ENCODE assay signal across 13 cellular contexts in the genomic region with DNA sequence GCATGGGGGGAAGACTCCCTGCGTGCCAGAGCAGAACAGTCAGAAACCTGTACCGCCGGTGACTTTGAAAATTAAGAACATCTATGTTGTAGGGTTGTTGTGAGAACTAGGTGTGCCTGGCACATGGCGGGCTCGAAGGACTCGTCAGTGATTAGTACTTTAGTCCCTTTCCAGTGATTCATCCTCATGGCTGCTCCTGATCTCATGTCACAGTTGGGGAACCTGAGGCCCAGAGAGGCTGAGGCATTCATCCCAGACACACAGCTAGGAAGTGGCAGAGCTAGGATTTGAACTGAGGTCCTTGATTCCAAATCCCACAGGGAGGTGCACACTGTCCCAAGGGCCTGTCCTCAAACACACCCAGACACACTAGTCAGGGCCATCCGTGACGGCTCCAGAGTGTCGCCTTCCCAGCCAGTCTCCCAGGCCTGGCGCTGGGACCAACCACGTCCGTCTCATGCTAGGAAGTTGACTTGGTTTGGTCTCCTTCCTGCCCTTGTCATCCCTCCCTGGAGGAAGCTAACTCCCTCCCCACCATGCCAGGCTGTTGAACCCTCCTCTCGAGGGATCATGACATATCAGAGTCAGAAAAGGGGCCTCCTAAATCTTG. TPM values are rescaled to one million over a fixed set of nuclear protein-coding genes. Genes with fewer than 3 reads are reported as not detected.
DNase-seq lines count a peak whose midpoint lies in the region; ATAC-seq and TF ChIP-seq lines count a peak whose summit lies in the region.
"Had no signal": no experiment of that assay in that cellular context is flagged by ENCODE, and none has a peak within 500 bp of the region (broad histone marks: within the 10 kb centered on the region; RNA-seq: fewer than 3 reads in every experiment).

No MANE protein-coding gene starts in this region.

- H3K4me2 ChIP-seq in hepatocyte: peak overlapping the region; percentile 64

- H3K9me3 ChIP-seq in heart left ventricle (peaks cover 0 to 2% (median under 1%) of the 10 kb centered on the region in 12 donors), hepatocyte (ENCODE audit: low read depth) (no peaks in the 10 kb centered on the region), aorta (ENCODE audit: control insufficient read depth, low read length) (no peaks in the 10 kb centered on the region)

- intact Hi-C loops in heart left ventricle (cut with DNase I): loop anchor here in 4 of 10 donors (5.0 kb wide), 2 partner anchors 53 to 58 kb away; partner anchors contain the start of gene SMAD6 (in 2 of the 4)
- intact Hi-C loops in left ventricle myocardium superior (cut with micrococcal nuclease): no loop called here
- intact Hi-C loops in posterior vena cava (cut with DNase I): no loop called here
- intact Hi-C loops in aorta (cut with DNase I): no loop called here

- TF ChIP-seq CTCF in heart left ventricle (IDR thresholded peaks at IDR 0.05) (no peak), hepatocyte (IDR thresholded peaks at IDR 0.05; ENCODE audit: poor library complexity) (no peak)

- H3K4me1 ChIP-seq in heart left ventricle (peaks cover 8 to 92% (median 60%) of the 10 kb centered on the region in 12 donors), hepatocyte (ENCODE audit: insufficient read depth) (peaks cover 72% of the 10 kb centered on the region), aorta (ENCODE audit: control insufficient read depth in 1 of 2, insufficient read depth in 2 of 2, low read length in 2 of 2) (peaks cover 3 to 6% of the 10 kb centered on the region in 2 donors)

- H3K36me3 ChIP-seq in heart left ventricle: no peaks in the 10 kb centered on the region
- H3K36me3 ChIP-seq in hepatocyte (replicated peaks; ENCODE audit: insufficient read depth, low read depth): no peaks in the 10 kb centered on the region
- no peaks in the 10 kb centered on the region for H3K36me3 ChIP-seq in aorta (ENCODE audit: control insufficient read depth in 1 of 2, insufficient read depth in 2 of 2, low read length in 1 of 2)

- peaks cover 99% of the 10 kb centered on the region for H3K79me2 ChIP-seq in hepatocyte

- no peaks in the 10 kb centered on the region for H3K9me2 ChIP-seq in hepatocyte (replicated peaks; ENCODE audit: insufficient read depth)

- no peak for TF ChIP-seq POLR2A in heart left ventricle (IDR thresholded peaks at IDR 0.05)

- no peak overlapping the region for H3K4me3 ChIP-seq in heart left ventricle
- H3K4me3 ChIP-seq in hepatocyte: no peak overlapping the region
- H3K4me3 ChIP-seq in aorta (ENCODE audit: low read length in 2 of 2): no peak overlapping the region

- ATAC-seq in heart left ventricle (peak in 1 of 4 donors; percentile 12), left ventricle myocardium superior (no peak), aorta (ENCODE audit: low FRiP score) (no peak), GM21723 (IDR thresholded peaks at IDR 0.05; ENCODE audit: unreplicated experiment) (no peak), HG02885 (IDR thresholded peaks at IDR 0.05; ENCODE audit: poor library complexity, unreplicated experiment) (no peak)
- ATAC-seq: stimulated activated naive B cell treated with anti-CD40 and anti-IgM and Interleukin-4, amounts not matched to agents 10 μg/mL and 1 μg/mL and 100 μg/mL, for 72 hours; WTC11 had no signal

- H3K27me3 ChIP-seq in heart left ventricle: peaks cover 0 to 5% (median 0%) of the 10 kb centered on the region in 9 donors
- no peaks in the 10 kb centered on the region for H3K27me3 ChIP-seq in hepatocyte
- H3K27me3 ChIP-seq in aorta (ENCODE audit: control insufficient read depth in 1 of 2, insufficient read depth in 2 of 2, low read length in 1 of 2): no peaks in the 10 kb centered on the region

- H2AFZ ChIP-seq in hepatocyte: no peak overlapping the region

- peak overlapping the region; percentile 40 to 96 (median 82) for H3K27ac ChIP-seq in heart left ventricle
- peak overlapping the region; percentile 91 for H3K27ac ChIP-seq in hepatocyte
- H3K27ac ChIP-seq in aorta (ENCODE audit: low read depth in 1 of 2, low read length in 2 of 2): peak overlapping the region; percentile 15 to 35

- H4K20me1 ChIP-seq in hepatocyte (ENCODE audit: insufficient read depth, poor library complexity, severe bottlenecking): peaks cover 27% of the 10 kb centered on the region

- DNase-seq in heart left ventricle (peak in 3 of 5 donors; percentile 26 to 39 (median 33)), left ventricle myocardium superior (no peak), hepatocyte (ENCODE audit: low spot score) (no peak), posterior vena cava (ENCODE audit: low spot score) (peak; percentile 78), aorta (peak; percentile 58 to 72)
- DNase-seq in activated T-cell treated with anti-CD3 and anti-CD28 coated beads, Interleukin-2, amount 50 U/mL, for 1 hour: no peak
- DNase-seq: activated naive CD4-positive, alpha-beta T cell treated with anti-CD3 and anti-CD28 coated beads for 36 hours; NCI-H1105; stimulated activated CD4-positive, alpha-beta T cell treated with anti-CD3 and anti-CD28 coated beads, Interleukin-4, amount 100 ng/mL, for 24 hours; stimulated activated naive B cell treated with anti-CD40 and anti-IgM and Interleukin-4, amounts not matched to agents 10 μg/mL and 1 μg/mL and 100 μg/mL, for 72 hours had no signal

- WGBS in heart left ventricle, 4 donors: 66 to 84% (median 75%) methylated on average over 10 to 13 of the region's 13 CpGs
- 88% methylated on average over 12 of the region's 13 CpGs for WGBS in hepatocyte (ENCODE audit: low lambda C conversion rate, missing lambda C conversion rate)
- WGBS in aorta, 2 donors: 74 to 79% methylated on average over 13 of the region's 13 CpGs

RNA-seq across cellular contexts. Expression of gene SMAD6, which starts 58.4 kb away (rescaled TPM):
- 10 to 100 TPM; 14.4 to 65.9 (median 20.8) TPM for total RNA-seq in heart left ventricle
- polyA plus RNA-seq in heart left ventricle: 10 to 100 TPM; 10.4 to 19.0 TPM
- total RNA-seq in left ventricle myocardium superior: 14.9 TPM
- 26.4 and 35.4 TPM in 2 replicates for total RNA-seq in hepatocyte
- polyA plus RNA-seq in hepatocyte: 24.2 and 26.6 TPM in 2 replicates
- total RNA-seq in posterior vena cava: 10 to 100 TPM; 17.4 to 18.4 TPM
- total RNA-seq in aorta: 10 to 100 TPM; 34.8 to 92.0 TPM
- 10 to 100 TPM in 1 of 2 donors, 1 to 10 TPM in 1; 7.1 to 14.3 TPM for polyA plus RNA-seq in aorta

Comparison
In these comparisons a context has a peak if more than half of its experiments do, and no peak if none do; other contexts are left out.
1. DNase-seq: peak in heart left ventricle (3 of 5), posterior vena cava (single experiment) and aorta (2 of 2); none in left ventricle myocardium superior (single experiment), hepatocyte (single experiment) and activated T-cell treated with anti-CD3 and anti-CD28 coated beads, Interleukin-2, amount 50 U/mL, for 1 hour (single experiment).
2. H3K27ac ChIP-seq: peak in every context shown above with its lines; median percentile 91 in hepatocyte; 82 in heart left ventricle; 25 in aorta.